In genomic region chr9:109733690-109734089, GRCh38 we compare ENCODE assay signal across 11 cellular contexts. TPM values are rescaled to one million over a fixed set of nuclear protein-coding genes. Genes with fewer than 3 reads are reported as not detected.
DNase-seq lines count a peak whose midpoint lies in the region; ATAC-seq and TF ChIP-seq lines count a peak whose summit lies in the region.
"Had no signal": no experiment of that assay in that cellular context is flagged by ENCODE, and none has a peak within 500 bp of the region (broad histone marks: within the 10 kb centered on the region; RNA-seq: fewer than 3 reads in every experiment).

No MANE protein-coding gene starts in this region.

- CTCF ChIA-PET in Calu3 (lab: Charles Lee) = no interaction called here

- H3K4me3 ChIP-seq in astrocyte of the spinal cord (ENCODE audit: low read depth, low read length) = no peak overlapping the region

- no TSS peak for BruUV-seq in Calu3 (replicated peaks; lab: Mats Ljungman, UMichigan)

- intact Hi-C loops in Calu3 (cut with micrococcal nuclease; ENCODE audit: unreplicated experiment) = no loop called here

- H3K27me3 Mint-ChIP-seq in Calu3 (ENCODE audit: unreplicated experiment) = no peaks in the 10 kb centered on the region

- peak overlapping the region; percentile 30 for H3K27ac Mint-ChIP-seq in Calu3 (ENCODE audit: unreplicated experiment)
- H3K27ac Mint-ChIP-seq: brain had no signal

- H3K4me1 Mint-ChIP-seq in Calu3 (ENCODE audit: low read depth, unreplicated experiment) = peaks cover 9% of the 10 kb centered on the region

- no peaks in the 10 kb centered on the region for H3K9me3 Mint-ChIP-seq in Calu3 (ENCODE audit: low read depth, unreplicated experiment)
- H3K9me3 Mint-ChIP-seq: brain had no signal

- no peak overlapping the region for H3K4me3 Mint-ChIP-seq in Calu3 (ENCODE audit: low read depth, unreplicated experiment)
- H3K4me3 Mint-ChIP-seq: brain had no signal

- ATAC-seq in left lobe of liver = peak; percentile 61
- no peak for ATAC-seq in HG02588 (IDR thresholded peaks at IDR 0.05; ENCODE audit: unreplicated experiment)

- TF ChIP-seq CTCF in Calu3 (IDR thresholded peaks at IDR 0.05; ENCODE audit: unreplicated experiment) = no peak
- no peak for TF ChIP-seq CTCF in astrocyte of the spinal cord (IDR thresholded peaks at IDR 0.05; ENCODE audit: low read depth, low read length)

- in situ Hi-C loops in astrocyte of the spinal cord (cut with HindIII; ENCODE audit: low sequenced_read_pairs) = no loop called here

- DNase-seq in Calu3 (peak; percentile 3), Kasumi-1 (lab: John Stamatoyannopoulos, UW) (peak; percentile 42 to 51), astrocyte of the spinal cord (ENCODE audit: low read depth, low spot score) (peak; percentile 62), left lobe of liver (ENCODE audit: low spot score) (no peak), D341Med (ENCODE audit: low spot score) (no peak), ecto neural progenitor cell (ENCODE audit: low spot score) (no peak), COLO668 (lab: John Stamatoyannopoulos, UW; ENCODE audit: unreplicated experiment) (no peak)
- DNase-seq: NCI-H82 had no signal

- H3K36me3 Mint-ChIP-seq in Calu3 (ENCODE audit: insufficient read depth, unreplicated experiment) = peaks cover 7% of the 10 kb centered on the region
- H3K36me3 Mint-ChIP-seq: brain had no signal

RNA-seq across cellular contexts. Expression of gene PALM2AKAP2, which starts 46.3 kb away (rescaled TPM):
- total RNA-seq in Calu3 (2022) (2.9 TPM in 1 of 2 replicates, not detected in the other), left lobe of liver (32.1 TPM)
- total RNA-seq: T-helper 2 cell treated with Interferon-gamma antibody and Interleukin-4, amounts not matched to agents 100 ng/mL and 5 ng/mL, for 36 hours had no signal

Comparison
In these comparisons a context has a peak if more than half of its experiments do, and no peak if none do; other contexts are left out.
1. DNase-seq: peak in Calu3 (single experiment), Kasumi-1 (2 of 2) and astrocyte of the spinal cord (single experiment); none in left lobe of liver (single experiment), D341Med (single experiment), ecto neural progenitor cell (single experiment) and COLO668 (single experiment).